Comparison of ENCODE assay signal across 11 cellular contexts in genomic region chr2:9565436-9566153, GRCh38. TPM values are rescaled to one million over a fixed set of nuclear protein-coding genes. Genes with fewer than 3 reads are reported as not detected.
A peak's percentile ranks its signal among the peaks of the same experiment; 100 is the strongest.
DNase-seq lines count a peak whose midpoint lies in the region; ATAC-seq and TF ChIP-seq lines count a peak whose summit lies in the region.
"Had no signal": no experiment of that assay in that cellular context is flagged by ENCODE, and none has a peak within 500 bp of the region (broad histone marks: within the 10 kb centered on the region; RNA-seq: fewer than 3 reads in every experiment).

No MANE protein-coding gene starts in this region.

- CTCF ChIA-PET in activated CD8-positive, alpha-beta T cell treated with anti-CD3 and anti-CD28 coated beads for 36 hours (lab: Charles Lee) = interaction anchor here (1.0 kb wide), 1 partner anchor 30 kb away, joined by 3 read pairs; no protein-coding TSS in a partner anchor
- CTCF ChIA-PET in HEK293T (lab: Yijun Ruan, JAX) = interaction anchor here (0.7 kb wide), 1 partner anchor 205 kb away, joined by 3 read pairs; no protein-coding TSS in a partner anchor

- no peak overlapping the region for H3K27ac Mint-ChIP-seq in activated CD8-positive, alpha-beta T cell treated with anti-CD3 and anti-CD28 coated beads for 36 hours
- no peak overlapping the region for H3K27ac Mint-ChIP-seq in naive thymus-derived CD8-positive, alpha-beta T cell
- H3K27ac Mint-ChIP-seq: IgD-negative memory B cell, memory B cell had no signal

- H3K36me3 Mint-ChIP-seq in activated CD8-positive, alpha-beta T cell treated with anti-CD3 and anti-CD28 coated beads for 36 hours (ENCODE audit: low read depth) = no peaks in the 10 kb centered on the region
- no peaks in the 10 kb centered on the region for H3K36me3 Mint-ChIP-seq in naive thymus-derived CD8-positive, alpha-beta T cell

- no peak overlapping the region for H3K4me3 Mint-ChIP-seq in activated CD8-positive, alpha-beta T cell treated with anti-CD3 and anti-CD28 coated beads for 36 hours
- no peak overlapping the region for H3K4me3 Mint-ChIP-seq in naive thymus-derived CD8-positive, alpha-beta T cell
- H3K4me3 Mint-ChIP-seq: IgD-negative memory B cell, memory B cell had no signal

- H3K4me1 Mint-ChIP-seq in activated CD8-positive, alpha-beta T cell treated with anti-CD3 and anti-CD28 coated beads for 36 hours (ENCODE audit: low read depth) = no peaks in the 10 kb centered on the region
- H3K4me1 Mint-ChIP-seq in naive thymus-derived CD8-positive, alpha-beta T cell = no peaks in the 10 kb centered on the region

- no peaks in the 10 kb centered on the region for H3K9me3 Mint-ChIP-seq in activated CD8-positive, alpha-beta T cell treated with anti-CD3 and anti-CD28 coated beads for 36 hours
- peaks cover 0 to 1% (median 0%) of the 10 kb centered on the region in 9 donors for H3K9me3 Mint-ChIP-seq in naive thymus-derived CD8-positive, alpha-beta T cell
- H3K9me3 Mint-ChIP-seq: IgD-negative memory B cell, memory B cell had no signal

- in situ Hi-C loops in Caki2 (cut with HindIII; ENCODE audit: low pct_unique_long_range_greater_than_20kb, low sequenced_read_pairs) = no loop called here

- POLR2A ChIA-PET in activated CD8-positive, alpha-beta T cell treated with anti-CD3 and anti-CD28 coated beads for 36 hours (lab: Charles Lee) = interaction anchor here (1.9 kb wide), 1 partner anchor 10 kb away, joined by 5 read pairs; the partner anchor contains the start of gene ADAM17
- POLR2A ChIA-PET in naive thymus-derived CD8-positive, alpha-beta T cell (lab: Charles Lee) = interaction anchor here (0.6 to 1.7 kb wide), 2 partner anchors 9 to 503 kb away, joined by 3 to 4 read pairs; no protein-coding TSS in a partner anchor
- POLR2A ChIA-PET in HEK293T (lab: Yijun Ruan, JAX) = no interaction called here

- intact Hi-C loops in activated CD8-positive, alpha-beta T cell treated with anti-CD3 and anti-CD28 coated beads for 36 hours (cut with micrococcal nuclease) = no loop called here

- ATAC-seq in activated CD8-positive, alpha-beta T cell treated with anti-CD3 and anti-CD28 coated beads for 36 hours = no peak
- no peak for ATAC-seq in naive thymus-derived CD8-positive, alpha-beta T cell
- no peak for ATAC-seq in HG03442 (IDR thresholded peaks at IDR 0.05; ENCODE audit: unreplicated experiment)

- peak; percentile 96 for DNase-seq in Caki2 (ENCODE audit: low read depth)
- peak; percentile 51 for DNase-seq in SW480 (ENCODE audit: low spot score)
- peak; percentile 90 for DNase-seq in foreskin melanocyte
- peak; percentile 47 for DNase-seq in putamen (ENCODE audit: low spot score)
- DNase-seq in activated CD8-positive, alpha-beta T cell treated with anti-CD3 and anti-CD28 coated beads for 36 hours = no peak
- DNase-seq in naive thymus-derived CD8-positive, alpha-beta T cell = no peak
- DNase-seq in HEK293T (ENCODE audit: extremely low spot score) = no peak
- DNase-seq: activated CD8-positive, alpha-beta memory T cell treated with anti-CD3 and anti-CD28 coated beads for 24 hours had no signal

- TF ChIP-seq CTCF in activated CD8-positive, alpha-beta T cell treated with anti-CD3 and anti-CD28 coated beads for 36 hours (IDR thresholded peaks at IDR 0.05) = no peak

- H3K27me3 Mint-ChIP-seq in activated CD8-positive, alpha-beta T cell treated with anti-CD3 and anti-CD28 coated beads for 36 hours = no peaks in the 10 kb centered on the region
- H3K27me3 Mint-ChIP-seq in naive thymus-derived CD8-positive, alpha-beta T cell = no peaks in the 10 kb centered on the region
- H3K27me3 Mint-ChIP-seq: IgD-negative memory B cell, memory B cell had no signal

TF ChIP-seq in HEK293T, 16 proteins besides CTCF, POLR2A, EP300 and RAD21:
- no peak for TF ChIP-seq CTBP1 (IDR thresholded peaks at IDR 0.05; ENCODE audit: borderline replicate concordance)

RNA-seq across cellular contexts. Expression of gene ADAM17, which starts 10.0 kb away (rescaled TPM):
- total RNA-seq in Caki2 (2014; rRNA removed; shearing (Covaris generic); ENCODE audit: low replicate concordance) = 16.6 and 17.1 TPM in 2 replicates
- total RNA-seq in activated CD8-positive, alpha-beta T cell treated with anti-CD3 and anti-CD28 coated beads for 36 hours = 10 to 100 TPM; 14.2 to 15.9 TPM
- total RNA-seq in naive thymus-derived CD8-positive, alpha-beta T cell = 10 to 100 TPM; 27.2 to 27.9 TPM
- 1 to 10 TPM; 6.9 to 7.8 (median 7.7) TPM for polyA plus RNA-seq in naive thymus-derived CD8-positive, alpha-beta T cell

Comparison
In these comparisons a context has a peak if more than half of its experiments do, and no peak if none do; other contexts are left out.
1. DNase-seq: peak in Caki2 (single experiment), SW480 (single experiment), foreskin melanocyte (single experiment) and putamen (single experiment); none in activated CD8-positive, alpha-beta T cell treated with anti-CD3 and anti-CD28 coated beads for 36 hours (single experiment), naive thymus-derived CD8-positive, alpha-beta T cell (0 of 10) and HEK293T (single experiment).